In genomic region chr10:119616879-119617580, GRCh38 we compare ENCODE assay signal across 1 cellular context.
TF ChIP-seq lines count a peak whose summit lies in the region.

No MANE protein-coding gene starts in this region.

TF ChIP-seq in K562, 482 proteins besides CTCF, POLR2A, EP300 and RAD21 (continued from another document):
- TF ChIP-seq FOS (IDR thresholded peaks at IDR 0.05; ENCODE audit: extremely low read depth, insufficient read length), result no peak
- TF ChIP-seq DACH1 (IDR thresholded peaks at IDR 0.05; ENCODE audit: partially characterized antibody), result no peak
- TF ChIP-seq ZNF699 (CRISPR knock-in tag; IDR thresholded peaks at IDR 0.05; ENCODE audit: insufficient replicate concordance), result no peak
- TF ChIP-seq MCM5 (IDR thresholded peaks at IDR 0.05; ENCODE audit: low read depth), result no peak
- no peak for TF ChIP-seq ZNF75A (CRISPR knock-in tag; IDR thresholded peaks at IDR 0.05)
- no peak for TF ChIP-seq SAFB (IDR thresholded peaks at IDR 0.05; ENCODE audit: borderline replicate concordance, low read depth, low read length)
- TF ChIP-seq NFYB (IDR thresholded peaks at IDR 0.05; ENCODE audit: extremely low read depth, insufficient read length), result no peak
- TF ChIP-seq SETDB1 (IDR thresholded peaks at IDR 0.05; ENCODE audit: low read length), result no peak
- TF ChIP-seq RHOXF2B (CRISPR knock-in tag; conservative IDR thresholded peaks at IDR 0.05), result no peak
- TF ChIP-seq, protein P1, sequence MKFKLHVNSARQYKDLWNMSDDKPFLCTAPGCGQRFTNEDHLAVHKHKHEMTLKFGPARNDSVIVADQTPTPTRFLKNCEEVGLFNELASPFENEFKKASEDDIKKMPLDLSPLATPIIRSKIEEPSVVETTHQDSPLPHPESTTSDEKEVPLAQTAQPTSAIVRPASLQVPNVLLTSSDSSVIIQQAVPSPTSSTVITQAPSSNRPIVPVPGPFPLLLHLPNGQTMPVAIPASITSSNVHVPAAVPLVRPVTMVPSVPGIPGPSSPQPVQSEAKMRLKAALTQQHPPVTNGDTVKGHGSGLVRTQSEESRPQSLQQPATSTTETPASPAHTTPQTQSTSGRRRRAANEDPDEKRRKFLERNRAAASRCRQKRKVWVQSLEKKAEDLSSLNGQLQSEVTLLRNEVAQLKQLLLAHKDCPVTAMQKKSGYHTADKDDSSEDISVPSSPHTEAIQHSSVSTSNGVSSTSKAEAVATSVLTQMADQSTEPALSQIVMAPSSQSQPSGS (CRISPR knock-in tag; IDR thresholded peaks at IDR 0.05), result no peak
- TF ChIP-seq CHD2 (IDR thresholded peaks at IDR 0.05; ENCODE audit: low read depth, low read length), result peak; percentile 83
- TF ChIP-seq ZNF133 (CRISPR knock-in tag; IDR thresholded peaks at IDR 0.05), result no peak
- TF ChIP-seq SRF (CRISPR knock-in tag; IDR thresholded peaks at IDR 0.05), result no peak
- TF ChIP-seq, protein P2, sequence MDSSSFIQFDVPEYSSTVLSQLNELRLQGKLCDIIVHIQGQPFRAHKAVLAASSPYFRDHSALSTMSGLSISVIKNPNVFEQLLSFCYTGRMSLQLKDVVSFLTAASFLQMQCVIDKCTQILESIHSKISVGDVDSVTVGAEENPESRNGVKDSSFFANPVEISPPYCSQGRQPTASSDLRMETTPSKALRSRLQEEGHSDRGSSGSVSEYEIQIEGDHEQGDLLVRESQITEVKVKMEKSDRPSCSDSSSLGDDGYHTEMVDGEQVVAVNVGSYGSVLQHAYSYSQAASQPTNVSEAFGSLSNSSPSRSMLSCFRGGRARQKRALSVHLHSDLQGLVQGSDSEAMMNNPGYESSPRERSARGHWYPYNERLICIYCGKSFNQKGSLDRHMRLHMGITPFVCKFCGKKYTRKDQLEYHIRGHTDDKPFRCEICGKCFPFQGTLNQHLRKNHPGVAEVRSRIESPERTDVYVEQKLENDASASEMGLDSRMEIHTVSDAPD (CRISPR knock-in tag; IDR thresholded peaks at IDR 0.05), result no peak
- TF ChIP-seq ZNF217 (CRISPR knock-in tag; IDR thresholded peaks at IDR 0.05), result no peak
TF ChIP-seq in K562: peak in this region for 37.
